In the genomic region with DNA sequence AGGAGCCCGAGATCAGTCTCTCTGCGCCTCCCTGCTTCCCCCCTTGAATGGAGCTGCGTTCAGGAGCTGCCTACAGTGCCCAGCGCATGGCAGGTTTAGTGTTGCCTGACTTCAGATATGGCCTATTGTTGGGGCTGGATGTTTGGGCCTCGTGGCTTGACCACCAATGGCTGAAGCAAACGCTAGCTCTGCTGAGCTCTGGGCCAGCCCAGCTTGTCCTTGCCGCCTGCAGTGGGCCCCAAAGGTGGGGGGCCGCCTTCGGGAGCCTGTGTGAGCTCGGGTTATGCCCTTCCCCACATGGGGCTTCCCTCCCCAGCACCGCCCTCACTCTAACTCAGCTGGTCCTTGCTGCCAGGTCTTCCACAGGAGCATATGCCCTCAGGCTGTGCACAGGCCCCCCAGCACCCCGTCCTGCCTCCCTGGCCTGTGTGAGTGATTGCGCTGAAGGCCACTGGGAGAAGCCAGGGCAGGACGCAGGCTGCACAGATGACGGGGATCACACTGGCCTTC, we compare ENCODE assay signal across 2 cellular contexts.
TF ChIP-seq lines count a peak whose summit lies in the region.

No MANE protein-coding gene starts in this region.

TF ChIP-seq in H1, 55 proteins besides CTCF, POLR2A, EP300 and RAD21:
- TF ChIP-seq, protein P1, sequence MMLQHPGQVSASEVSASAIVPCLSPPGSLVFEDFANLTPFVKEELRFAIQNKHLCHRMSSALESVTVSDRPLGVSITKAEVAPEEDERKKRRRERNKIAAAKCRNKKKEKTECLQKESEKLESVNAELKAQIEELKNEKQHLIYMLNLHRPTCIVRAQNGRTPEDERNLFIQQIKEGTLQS (IDR thresholded peaks at IDR 0.05; ENCODE audit: insufficient read depth, low read depth, low read length) = no peak
- TF ChIP-seq CBX8 (IDR thresholded peaks at IDR 0.05; ENCODE audit: borderline replicate concordance, low read depth, low read length) (no peak), KDM5A (IDR thresholded peaks at IDR 0.05; ENCODE audit: low read length) (no peak), FOSL1 (IDR thresholded peaks at IDR 0.05; ENCODE audit: insufficient read depth, low read depth, low read length) (no peak), CTBP2 (IDR thresholded peaks at IDR 0.05; ENCODE audit: borderline replicate concordance, insufficient read depth, insufficient read length, low read length) (no peak), HDAC6 (IDR thresholded peaks at IDR 0.05; ENCODE audit: low read depth, low read length) (no peak), SAP30 (IDR thresholded peaks at IDR 0.05; ENCODE audit: insufficient read depth, insufficient replicate concordance, low read length) (no peak), KDM4A (IDR thresholded peaks at IDR 0.05; ENCODE audit: low read depth, low read length, severe bottlenecking) (no peak), ASH2L (IDR thresholded peaks at IDR 0.05; ENCODE audit: low read length) (no peak), POLR2AphosphoS5 (IDR thresholded peaks at IDR 0.05; ENCODE audit: low read depth, low read length) (no peak), RBBP5 (IDR thresholded peaks at IDR 0.05; ENCODE audit: borderline replicate concordance, low read depth, low read length) (no peak; the same call in 1 of the 2 replicates), PHF8 (conservative IDR thresholded peaks at IDR 0.05; ENCODE audit: low read depth, low read length) (no peak), EGR1 (IDR thresholded peaks at IDR 0.05; ENCODE audit: borderline replicate concordance, low read depth, low read length) (no peak)
- TF ChIP-seq, protein P2, sequence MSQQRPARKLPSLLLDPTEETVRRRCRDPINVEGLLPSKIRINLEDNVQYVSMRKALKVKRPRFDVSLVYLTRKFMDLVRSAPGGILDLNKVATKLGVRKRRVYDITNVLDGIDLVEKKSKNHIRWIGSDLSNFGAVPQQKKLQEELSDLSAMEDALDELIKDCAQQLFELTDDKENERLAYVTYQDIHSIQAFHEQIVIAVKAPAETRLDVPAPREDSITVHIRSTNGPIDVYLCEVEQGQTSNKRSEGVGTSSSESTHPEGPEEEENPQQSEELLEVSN (IDR thresholded peaks at IDR 0.05) = no peak

TF ChIP-seq in GM12891, 5 proteins besides CTCF, POLR2A, EP300 and RAD21:
- no peak for TF ChIP-seq PAX5 (IDR thresholded peaks at IDR 0.05; ENCODE audit: insufficient read depth, low read length, severe bottlenecking)
- TF ChIP-seq POU2F2 (IDR thresholded peaks at IDR 0.05; ENCODE audit: low read depth, low read length) = no peak
- no peak for TF ChIP-seq TAF1 (IDR thresholded peaks at IDR 0.05; ENCODE audit: low read depth, low read length)
- TF ChIP-seq SPI1 (IDR thresholded peaks at IDR 0.05; ENCODE audit: low read depth, low read length) = no peak
- no peak for TF ChIP-seq POLR2AphosphoS5 (IDR thresholded peaks at IDR 0.05; ENCODE audit: low read depth, low read length)
